In genomic region chr3:23867400-23867799, GRCh38 we compare ENCODE assay signal across 19 cellular contexts. TPM values are rescaled to one million over a fixed set of nuclear protein-coding genes. Genes with fewer than 3 reads are reported as not detected.
DNase-seq lines count a peak whose midpoint lies in the region; ATAC-seq, FAIRE-seq and TF ChIP-seq lines count a peak whose summit lies in the region.
"Had no signal": no experiment of that assay in that cellular context is flagged by ENCODE, and none has a peak within 500 bp of the region (broad histone marks: within the 10 kb centered on the region; RNA-seq: fewer than 3 reads in every experiment).

No MANE protein-coding gene starts in this region.

- H3K27me3 ChIP-seq in endodermal cell (ENCODE audit: control insufficient read depth, insufficient read depth, low read length, poor library complexity, severe bottlenecking): no peaks in the 10 kb centered on the region
- H3K27me3 ChIP-seq in CD8-positive, alpha-beta memory T cell (ENCODE audit: insufficient read depth, low read length, poor library complexity, severe bottlenecking): no peaks in the 10 kb centered on the region
- H3K27me3 ChIP-seq: dorsolateral prefrontal cortex, esophagus muscularis mucosa had no signal

- H4K20me1 ChIP-seq in OCI-LY7 (ENCODE audit: insufficient read depth, low read length): 0 out of 2 replicates have a peak, but pooled peaks cover 11% of the 10 kb centered on the region

- DNase-seq in A549 (ENCODE audit: low read depth in 1 of 2, low spot score in 1 of 2) (no peak), OCI-LY7 (ENCODE audit: low spot score) (peak; percentile 47), endodermal cell (no peak), sciatic nerve (ENCODE audit: low spot score) (no peak)
- DNase-seq in activated CD4-positive, alpha-beta memory T cell treated with anti-CD3 and anti-CD28 coated beads for 36 hours: no peak
- no peak for DNase-seq in CD8-positive, alpha-beta memory T cell
- DNase-seq: activated CD4-positive, alpha-beta T cell treated with anti-CD3 and anti-CD28 coated beads, Interleukin-2, amount 10 ng/mL, durations not matched to agents 24 days and 14 days; activated T-cell treated with anti-CD3 and anti-CD28 coated beads for 4 hours; dorsolateral prefrontal cortex; kidney; NCI-H2081 treated with DMSO at 0.1 percent for 48 hours; occipital lobe; SIG-M5; substantia nigra; T1000 had no signal

- intact Hi-C loops in OCI-LY7 (cut with micrococcal nuclease; ENCODE audit: unreplicated experiment) (loop anchor here (2.0 kb wide), 1 partner anchor 59 kb away; no protein-coding TSS in a partner anchor), sciatic nerve (cut with DNase I) (no loop called here)
- intact Hi-C loops in activated CD4-positive, alpha-beta memory T cell treated with anti-CD3 and anti-CD28 coated beads for 36 hours (cut with micrococcal nuclease): no loop called here

- TF ChIP-seq CTCF in A549 (IDR thresholded peaks at IDR 0.05) (peak; percentile 35; the same call in 2 of the 3 replicates), GM12872 (IDR thresholded peaks at IDR 0.05; ENCODE audit: insufficient read depth, low read depth, low read length) (0 out of 3 replicates have a peak, but pooled peaks have one; percentile 19), OCI-LY7 (conservative IDR thresholded peaks at IDR 0.05; ENCODE audit: low read length) (peak; percentile 87), endodermal cell (conservative IDR thresholded peaks at IDR 0.05) (peak; percentile 35)

- no TSS peak for BruUV-seq in OCI-LY7 (replicated peaks; lab: Mats Ljungman, UMichigan)

- POLR2A ChIA-PET in A549 (lab: Yijun Ruan, JAX): no interaction called here
- POLR2A ChIA-PET in OCI-LY7 (lab: Charles Lee): no interaction called here
- POLR2A ChIA-PET in activated CD4-positive, alpha-beta memory T cell treated with anti-CD3 and anti-CD28 coated beads for 36 hours (lab: Charles Lee): no interaction called here
- POLR2A ChIA-PET in CD8-positive, alpha-beta memory T cell (lab: Charles Lee): no interaction called here

- H3K4me3 Mint-ChIP-seq in endodermal cell: no peak overlapping the region
- H3K4me3 Mint-ChIP-seq in activated CD4-positive, alpha-beta memory T cell treated with anti-CD3 and anti-CD28 coated beads for 36 hours: no peak overlapping the region
- no peak overlapping the region for H3K4me3 Mint-ChIP-seq in CD8-positive, alpha-beta memory T cell
- H3K4me3 Mint-ChIP-seq: activated CD4-positive, alpha-beta T cell treated with anti-CD3 and anti-CD28 coated beads, Interleukin-2, amount 10 ng/mL, durations not matched to agents 24 days and 14 days; activated naive CD8-positive, alpha-beta T cell had no signal

- no peaks in the 10 kb centered on the region for H3K9me3 Mint-ChIP-seq in endodermal cell
- no peaks in the 10 kb centered on the region for H3K9me3 Mint-ChIP-seq in activated CD4-positive, alpha-beta memory T cell treated with anti-CD3 and anti-CD28 coated beads for 36 hours
- H3K9me3 Mint-ChIP-seq in CD8-positive, alpha-beta memory T cell: no peaks in the 10 kb centered on the region
- H3K9me3 Mint-ChIP-seq: activated CD4-positive, alpha-beta T cell treated with anti-CD3 and anti-CD28 coated beads, Interleukin-2, amount 10 ng/mL, durations not matched to agents 24 days and 14 days had no signal

- TF ChIP-seq EP300 in A549 (IDR thresholded peaks at IDR 0.05): no peak

- WGBS in A549 (ENCODE audit: missing lambda C conversion rate): 61% methylated on average over 1 of the region's 1 CpG
- 92% methylated on average over 1 of the region's 1 CpG; no CpG with 5 or more reads in 1 of the 2 experiments for WGBS in endodermal cell (ENCODE audit: insufficient coverage in 1 of 2, insufficient read length in 1 of 2), 2 experiments

- H3K4me3 ChIP-seq in A549 (no peak overlapping the region), OCI-LY7 (ENCODE audit: low read depth, low read length, poor library complexity, severe bottlenecking) (no peak overlapping the region), endodermal cell (ENCODE audit: low read length) (no peak overlapping the region)
- no peak overlapping the region for H3K4me3 ChIP-seq in CD8-positive, alpha-beta memory T cell (ENCODE audit: low read length)
- H3K4me3 ChIP-seq: dorsolateral prefrontal cortex, esophagus muscularis mucosa had no signal

- FAIRE-seq in A549 (lab: Jason Lieb, UNC): no peak
- FAIRE-seq: kidney had no signal

- no peaks in the 10 kb centered on the region for H3K27me3 Mint-ChIP-seq in endodermal cell (ENCODE audit: insufficient read depth)
- H3K27me3 Mint-ChIP-seq in activated CD4-positive, alpha-beta memory T cell treated with anti-CD3 and anti-CD28 coated beads for 36 hours: no peaks in the 10 kb centered on the region
- H3K27me3 Mint-ChIP-seq in CD8-positive, alpha-beta memory T cell: no peaks in the 10 kb centered on the region
- H3K27me3 Mint-ChIP-seq: activated CD4-positive, alpha-beta T cell treated with anti-CD3 and anti-CD28 coated beads, Interleukin-2, amount 10 ng/mL, durations not matched to agents 24 days and 14 days; activated naive CD8-positive, alpha-beta T cell had no signal

- H3K9ac ChIP-seq in endodermal cell (ENCODE audit: extremely low read depth, low read length, poor library complexity, severe bottlenecking): no peak overlapping the region

- no peak overlapping the region for H3K27ac Mint-ChIP-seq in endodermal cell
- no peak overlapping the region for H3K27ac Mint-ChIP-seq in activated CD4-positive, alpha-beta memory T cell treated with anti-CD3 and anti-CD28 coated beads for 36 hours
- peak overlapping the region in 3 of 8 donors; percentile 0 to 28 (median 12) for H3K27ac Mint-ChIP-seq in CD8-positive, alpha-beta memory T cell
- H3K27ac Mint-ChIP-seq: activated CD4-positive, alpha-beta T cell treated with anti-CD3 and anti-CD28 coated beads, Interleukin-2, amount 10 ng/mL, durations not matched to agents 24 days and 14 days; activated naive CD8-positive, alpha-beta T cell had no signal

- peak; percentile 45 to 49 for TF ChIP-seq RAD21 in A549 (conservative IDR thresholded peaks at IDR 0.05 in 1 of 2, IDR thresholded peaks at IDR 0.05 in 1 of 2)

- no peak overlapping the region for H2AFZ ChIP-seq in OCI-LY7 (ENCODE audit: low read length)

- CTCF ChIA-PET in A549 (lab: Yijun Ruan, JAX) (no interaction called here), OCI-LY7 (lab: Charles Lee; ENCODE audit: unreplicated experiment) (no interaction called here)
- CTCF ChIA-PET in activated CD4-positive, alpha-beta memory T cell treated with anti-CD3 and anti-CD28 coated beads for 36 hours (lab: Charles Lee): no interaction called here
- CTCF ChIA-PET in CD8-positive, alpha-beta memory T cell (lab: Charles Lee): no interaction called here

- H3K4me1 ChIP-seq in A549: peaks cover 23% of the 10 kb centered on the region
- H3K4me1 ChIP-seq in OCI-LY7 (ENCODE audit: insufficient read depth, low read length, poor library complexity, severe bottlenecking): peaks cover 29% of the 10 kb centered on the region
- peaks cover 12% of the 10 kb centered on the region for H3K4me1 ChIP-seq in endodermal cell (ENCODE audit: control insufficient read depth, insufficient read depth, low read length)
- peaks cover 4% of the 10 kb centered on the region for H3K4me1 ChIP-seq in CD8-positive, alpha-beta memory T cell (ENCODE audit: insufficient read depth, low read length)

- peaks cover 6% of the 10 kb centered on the region; the same call in 1 of the 2 replicates for H3K36me3 ChIP-seq in OCI-LY7 (ENCODE audit: insufficient read depth, low read length)
- peaks cover 6% of the 10 kb centered on the region for H3K36me3 ChIP-seq in endodermal cell (ENCODE audit: control insufficient read depth, insufficient read depth, low read length)
- H3K36me3 ChIP-seq in CD8-positive, alpha-beta memory T cell (ENCODE audit: insufficient read depth, low read length): no peaks in the 10 kb centered on the region
- H3K36me3 ChIP-seq: esophagus muscularis mucosa had no signal

- peaks cover 24% of the 10 kb centered on the region for H3K4me1 Mint-ChIP-seq in endodermal cell
- peaks cover 27% of the 10 kb centered on the region for H3K4me1 Mint-ChIP-seq in activated CD4-positive, alpha-beta memory T cell treated with anti-CD3 and anti-CD28 coated beads for 36 hours (ENCODE audit: low read depth)
- peaks cover 30 to 60% (median 52%) of the 10 kb centered on the region in 3 donors for H3K4me1 Mint-ChIP-seq in CD8-positive, alpha-beta memory T cell

- no peak for ATAC-seq in A549
- no peak for ATAC-seq in HG02973 (IDR thresholded peaks at IDR 0.05; ENCODE audit: unreplicated experiment)
- no peak for ATAC-seq in sciatic nerve

- peaks cover 31% of the 10 kb centered on the region; the same call in 1 of the 2 replicates for H3K79me2 ChIP-seq in OCI-LY7 (ENCODE audit: insufficient read depth, low read depth, low read length)

- H3K36me3 Mint-ChIP-seq in endodermal cell (ENCODE audit: low read depth): peaks cover 10% of the 10 kb centered on the region
- H3K36me3 Mint-ChIP-seq in activated CD4-positive, alpha-beta memory T cell treated with anti-CD3 and anti-CD28 coated beads for 36 hours: no peaks in the 10 kb centered on the region
- H3K36me3 Mint-ChIP-seq in CD8-positive, alpha-beta memory T cell: peaks cover 0 to 11% (median 3%) of the 10 kb centered on the region in 3 donors
- H3K36me3 Mint-ChIP-seq: activated naive CD8-positive, alpha-beta T cell had no signal

- no peak overlapping the region for H3K27ac ChIP-seq in A549
- no peak overlapping the region for H3K27ac ChIP-seq in OCI-LY7 (ENCODE audit: low read depth, low read length, poor library complexity, severe bottlenecking)
- H3K27ac ChIP-seq in endodermal cell (ENCODE audit: low read depth, low read length): no peak overlapping the region
- no peak overlapping the region for H3K27ac ChIP-seq in CD8-positive, alpha-beta memory T cell (ENCODE audit: low read depth, low read length)
- H3K27ac ChIP-seq: esophagus muscularis mucosa had no signal

- no peaks in the 10 kb centered on the region for H3K9me2 ChIP-seq in OCI-LY7 (ENCODE audit: insufficient read depth, low read length)

- H3K4me2 ChIP-seq in A549 (no peak overlapping the region), OCI-LY7 (ENCODE audit: low read length) (peak overlapping the region; percentile 25; the same call in 1 of the 2 replicates)

- no peaks in the 10 kb centered on the region for H3K9me3 ChIP-seq in A549
- no peaks in the 10 kb centered on the region for H3K9me3 ChIP-seq in OCI-LY7 (ENCODE audit: low read length)
- H3K9me3 ChIP-seq in endodermal cell (ENCODE audit: control insufficient read depth, low read length): peaks cover 9% of the 10 kb centered on the region
- H3K9me3 ChIP-seq in CD8-positive, alpha-beta memory T cell (ENCODE audit: low read length): no peaks in the 10 kb centered on the region
- H3K9me3 ChIP-seq: esophagus muscularis mucosa had no signal

- TF ChIP-seq POLR2A in A549 (IDR thresholded peaks at IDR 0.05; ENCODE audit: low read length): no peak

RNA-seq across cellular contexts. Expression of gene NKIRAS1, which starts 49.4 kb away (rescaled TPM):
- polyA plus RNA-seq in A549 (2011; rRNA removed) (12.2 and 16.8 TPM in 2 replicates), A549 (2017; fragmentation: RNase III; extraction: RNeasy Plus Mini Kit Qiagen cat#74134 plus additional on column Dnase treatment) (13.8 to 15.5 TPM (median 14.8 TPM) in 3 replicates)
- polyA plus RNA-seq in A549 (2012; cell fraction: cytosol; rRNA removed): 3.3 and 3.7 TPM in 2 replicates
- polyA plus RNA-seq in A549 (2012; cell fraction: nucleus; rRNA removed): 1.6 and 2.7 TPM in 2 replicates
- polyA minus RNA-seq in A549 (2011; rRNA and poly(A)+ RNA removed): 4.0 and 4.2 TPM in 2 replicates
- 4.0 and 4.1 TPM in 2 replicates for total RNA-seq in OCI-LY7 (2014; rRNA removed; shearing (Covaris generic))
- total RNA-seq in OCI-LY7 (2022) (3.7 and 4.7 TPM in 2 replicates), endodermal cell (1 to 10 TPM; 6.3 to 6.9 TPM), sciatic nerve (10.8 TPM)
- polyA plus RNA-seq in endodermal cell (2013, experiment 1 of 2): 11.6 TPM
- 9.2 TPM for polyA plus RNA-seq in endodermal cell (2013, experiment 2 of 2)
- total RNA-seq in activated CD4-positive, alpha-beta memory T cell treated with anti-CD3 and anti-CD28 coated beads for 36 hours: 1 to 10 TPM; 3.9 TPM
- total RNA-seq in CD8-positive, alpha-beta memory T cell: 1 to 10 TPM; 6.1 to 7.2 TPM
- polyA plus RNA-seq in CD8-positive, alpha-beta memory T cell: 5.3 TPM

RNA-seq across cellular contexts. Expression of gene RPL15, which starts 49.5 kb away (rescaled TPM):
- polyA plus RNA-seq in A549 (2011; rRNA removed): 2,933 and 3,149 TPM in 2 replicates
- polyA plus RNA-seq in A549 (2012; cell fraction: cytosol; rRNA removed): 4,919 and 4,999 TPM in 2 replicates
- polyA plus RNA-seq in A549 (2012; cell fraction: nucleus; rRNA removed): 2,649 and 2,666 TPM in 2 replicates
- polyA plus RNA-seq in A549 (2017; fragmentation: RNase III; extraction: RNeasy Plus Mini Kit Qiagen cat#74134 plus additional on column Dnase treatment): 2,088 to 2,178 TPM (median 2,158 TPM) in 3 replicates
- 1,758 and 1,776 TPM in 2 replicates for polyA minus RNA-seq in A549 (2011; rRNA and poly(A)+ RNA removed)
- 2,205 and 2,390 TPM in 2 replicates for total RNA-seq in OCI-LY7 (2014; rRNA removed; shearing (Covaris generic))
- 2,355 and 2,716 TPM in 2 replicates for total RNA-seq in OCI-LY7 (2022)
- 1,000 to 10,000 TPM; 2,011 to 2,129 TPM for total RNA-seq in endodermal cell
- 3,347 TPM for polyA plus RNA-seq in endodermal cell (2013, experiment 1 of 2)
- polyA plus RNA-seq in endodermal cell (2013, experiment 2 of 2): 3,114 TPM
- 1,000 to 10,000 TPM; 2,597 to 2,603 TPM for total RNA-seq in activated CD4-positive, alpha-beta memory T cell treated with anti-CD3 and anti-CD28 coated beads for 36 hours
- total RNA-seq in sciatic nerve: 1,125 TPM
- 1,000 to 10,000 TPM; 2,200 to 2,237 TPM for total RNA-seq in CD8-positive, alpha-beta memory T cell
- 4,233 TPM for polyA plus RNA-seq in CD8-positive, alpha-beta memory T cell

Comparison
In these comparisons a context has a peak if more than half of its experiments do, and no peak if none do; other contexts are left out.
1. CTCF ChIP-seq: peak in every context shown above with its lines; median percentile 87 in OCI-LY7; 35 in A549; 35 in endodermal cell; 19 in GM12872.